Comparison of ENCODE assay signal across 16 cellular contexts in genomic region chr5:66344544-66344943, GRCh38.
A peak's percentile ranks its signal among the peaks of the same experiment; 100 is the strongest.
DNase-seq lines count a peak whose midpoint lies in the region; ATAC-seq and TF ChIP-seq lines count a peak whose summit lies in the region.
"Had no signal": no experiment of that assay in that cellular context is flagged by ENCODE, and none has a peak within 500 bp of the region (broad histone marks: within the 10 kb centered on the region; RNA-seq: fewer than 3 reads in every experiment).

No MANE protein-coding gene starts in this region.

- no peaks in the 10 kb centered on the region for H3K36me3 ChIP-seq in SK-N-SH (replicated peaks in 1 of 2; ENCODE audit: control insufficient read depth in 1 of 2, insufficient read depth in 2 of 2, low read length in 1 of 2)
- H3K36me3 ChIP-seq in GM23338 (ENCODE audit: insufficient read depth): no peaks in the 10 kb centered on the region

- H3K79me2 ChIP-seq in SK-N-SH (ENCODE audit: insufficient read depth): no peaks in the 10 kb centered on the region
- no peaks in the 10 kb centered on the region for H3K79me2 ChIP-seq in GM23338 (replicated peaks; ENCODE audit: insufficient read depth)

- no peak overlapping the region for H3K27ac ChIP-seq in SK-N-SH (ENCODE audit: low read depth in 2 of 2, low read length in 1 of 2)
- H3K27ac ChIP-seq in GM23338 (ENCODE audit: low read depth): no peak overlapping the region
- H3K27ac ChIP-seq: 22Rv1, A549, C4-2B, HL-60 had no signal

- CTCF ChIA-PET in SK-N-SH (lab: Yijun Ruan, JAX): interaction anchor here (1.1 to 2.5 kb wide), 4 partner anchors 35 to 109 kb away, joined by 3 to 11 read pairs (median 4); no protein-coding TSS in a partner anchor

- peaks cover 0 to 23% of the 10 kb centered on the region in 2 experiments; a peak in 2 of 4 replicates for H3K4me1 ChIP-seq in SK-N-SH (ENCODE audit: control insufficient read depth in 1 of 2, insufficient read depth in 2 of 2, low read depth in 1 of 2, low read length in 1 of 2)
- no peaks in the 10 kb centered on the region for H3K4me1 ChIP-seq in GM23338 (ENCODE audit: insufficient read depth)
- H3K4me1 ChIP-seq: A549, Caco-2 had no signal

- TF ChIP-seq EP300 in SK-N-SH (IDR thresholded peaks at IDR 0.05; ENCODE audit: borderline replicate concordance in 1 of 2, low read depth in 1 of 2, low read length in 1 of 2): peak in 1 of 2 experiments; percentile 62; a peak in 1 of 4 replicates

- TF ChIP-seq CTCF in SK-N-SH (IDR thresholded peaks at IDR 0.05) (no peak), GM23338 (conservative IDR thresholded peaks at IDR 0.05; ENCODE audit: low read depth in 2 of 2) (no peak)

- peak overlapping the region; percentile 45; the same call in 1 of the 2 replicates for H3K27ac Mint-ChIP-seq in GM23338
- H3K27ac Mint-ChIP-seq: CD4-positive, alpha-beta T cell had no signal

- no peaks in the 10 kb centered on the region for H3F3A ChIP-seq in SK-N-SH (replicated peaks; ENCODE audit: insufficient read depth)
- H3F3A ChIP-seq in GM23338 (replicated peaks; ENCODE audit: low read depth): no peaks in the 10 kb centered on the region

- no peaks in the 10 kb centered on the region for H3K36me3 Mint-ChIP-seq in GM23338 (ENCODE audit: low read depth)

- no peaks in the 10 kb centered on the region for H3K9me3 Mint-ChIP-seq in GM23338
- H3K9me3 Mint-ChIP-seq: CD4-positive, alpha-beta T cell had no signal

- peaks cover 4% of the 10 kb centered on the region; the same call in 1 of the 2 replicates for H3K27me3 ChIP-seq in SK-N-SH (ENCODE audit: insufficient read depth)
- H3K27me3 ChIP-seq in GM23338 (ENCODE audit: insufficient read depth): no peaks in the 10 kb centered on the region

- no peaks in the 10 kb centered on the region for H4K20me1 ChIP-seq in SK-N-SH (ENCODE audit: insufficient read depth)
- H4K20me1 ChIP-seq in GM23338 (replicated peaks; ENCODE audit: insufficient read depth): no peaks in the 10 kb centered on the region

- TF ChIP-seq RAD21 in SK-N-SH (IDR thresholded peaks at IDR 0.05; ENCODE audit: low read length): 0 out of 2 replicates have a peak, but pooled peaks have one; percentile 5

- no peak overlapping the region for H3K4me3 Mint-ChIP-seq in GM23338
- H3K4me3 Mint-ChIP-seq: CD4-positive, alpha-beta T cell had no signal

- H3K4me2 ChIP-seq in SK-N-SH: no peak overlapping the region
- H3K4me2 ChIP-seq in GM23338: no peak overlapping the region
- H3K4me2 ChIP-seq: A549 had no signal

- ATAC-seq in SK-N-SH treated with all-trans-retinoic acid at 6 μM for 48 hours (no peak), GM23338 (no peak), HG02678 (IDR thresholded peaks at IDR 0.05; ENCODE audit: unreplicated experiment) (no peak)
- ATAC-seq: A549 had no signal

- POLR2A ChIA-PET in SK-N-SH (lab: Yijun Ruan, JAX): no interaction called here

- peaks cover 8% of the 10 kb centered on the region for H3K4me1 Mint-ChIP-seq in GM23338

- no peak overlapping the region for H3K9ac ChIP-seq in SK-N-SH

- DNase-seq in NCI-H1105 treated with DMSO at 0.1 percent for 48 hours (lab: John Stamatoyannopoulos, UW) (peak; percentile 9), NCI-H1105 (lab: John Stamatoyannopoulos, UW) (no peak), SK-N-SH (peak; percentile 24), GM23338 (ENCODE audit: low spot score) (no peak), SK-N-DZ (ENCODE audit: low spot score) (peak; percentile 13), NCI-H2227 treated with DMSO at 0.1 percent for 48 hours (lab: John Stamatoyannopoulos, UW) (no peak)
- DNase-seq: AML-193; Caco-2; CD4-positive, alpha-beta T cell; HCEC 1CT had no signal

- H3K9me3 ChIP-seq in SK-N-SH: no peaks in the 10 kb centered on the region
- H3K9me3 ChIP-seq: A549, Caco-2 had no signal

- no peak overlapping the region for H2AFZ ChIP-seq in SK-N-SH (ENCODE audit: low read depth)
- no peak overlapping the region for H2AFZ ChIP-seq in GM23338

- H3K9me2 ChIP-seq in SK-N-SH (no peaks in the 10 kb centered on the region), GM23338 (ENCODE audit: insufficient read depth) (peaks cover 17% of the 10 kb centered on the region)

- WGBS in SK-N-SH (ENCODE audit: low lambda C conversion rate): 6% methylated on average over 1 of the region's 1 CpG

- peaks cover 4% of the 10 kb centered on the region for H3K27me3 Mint-ChIP-seq in GM23338 (ENCODE audit: insufficient read depth, low read depth, poor library complexity)

- H3K4me3 ChIP-seq in SK-N-SH (ENCODE audit: low read depth in 2 of 2, low read length in 1 of 2) (no peak overlapping the region), GM23338 (no peak overlapping the region)
- H3K4me3 ChIP-seq: A549 had no signal

TF ChIP-seq in SK-N-SH, 30 proteins besides CTCF, POLR2A, EP300 and RAD21:
- TF ChIP-seq TEAD4 (IDR thresholded peaks at IDR 0.05; ENCODE audit: borderline replicate concordance, insufficient read depth) (no peak), RCOR1 (IDR thresholded peaks at IDR 0.05; ENCODE audit: low read length) (peak; percentile 49; the same call in 1 of the 2 replicates), GATA2 (CRISPR knock-in tag; IDR thresholded peaks at IDR 0.05) (peak; percentile 64)

TF ChIP-seq in SK-N-SH treated with all-trans-retinoic acid at 6 μM for 48 hours, 23 proteins besides CTCF, POLR2A, EP300 and RAD21 (continues in another document):
- TF ChIP-seq ZNF565 (CRISPR knock-in tag; conservative IDR thresholded peaks at IDR 0.05; ENCODE audit: low read depth) (no peak), TSHZ2 (CRISPR knock-in tag; IDR thresholded peaks at IDR 0.05) (no peak)

TF ChIP-seq in GM23338, 12 proteins besides CTCF, POLR2A, EP300 and RAD21 (continues in another document):
- TF ChIP-seq, protein P1, sequence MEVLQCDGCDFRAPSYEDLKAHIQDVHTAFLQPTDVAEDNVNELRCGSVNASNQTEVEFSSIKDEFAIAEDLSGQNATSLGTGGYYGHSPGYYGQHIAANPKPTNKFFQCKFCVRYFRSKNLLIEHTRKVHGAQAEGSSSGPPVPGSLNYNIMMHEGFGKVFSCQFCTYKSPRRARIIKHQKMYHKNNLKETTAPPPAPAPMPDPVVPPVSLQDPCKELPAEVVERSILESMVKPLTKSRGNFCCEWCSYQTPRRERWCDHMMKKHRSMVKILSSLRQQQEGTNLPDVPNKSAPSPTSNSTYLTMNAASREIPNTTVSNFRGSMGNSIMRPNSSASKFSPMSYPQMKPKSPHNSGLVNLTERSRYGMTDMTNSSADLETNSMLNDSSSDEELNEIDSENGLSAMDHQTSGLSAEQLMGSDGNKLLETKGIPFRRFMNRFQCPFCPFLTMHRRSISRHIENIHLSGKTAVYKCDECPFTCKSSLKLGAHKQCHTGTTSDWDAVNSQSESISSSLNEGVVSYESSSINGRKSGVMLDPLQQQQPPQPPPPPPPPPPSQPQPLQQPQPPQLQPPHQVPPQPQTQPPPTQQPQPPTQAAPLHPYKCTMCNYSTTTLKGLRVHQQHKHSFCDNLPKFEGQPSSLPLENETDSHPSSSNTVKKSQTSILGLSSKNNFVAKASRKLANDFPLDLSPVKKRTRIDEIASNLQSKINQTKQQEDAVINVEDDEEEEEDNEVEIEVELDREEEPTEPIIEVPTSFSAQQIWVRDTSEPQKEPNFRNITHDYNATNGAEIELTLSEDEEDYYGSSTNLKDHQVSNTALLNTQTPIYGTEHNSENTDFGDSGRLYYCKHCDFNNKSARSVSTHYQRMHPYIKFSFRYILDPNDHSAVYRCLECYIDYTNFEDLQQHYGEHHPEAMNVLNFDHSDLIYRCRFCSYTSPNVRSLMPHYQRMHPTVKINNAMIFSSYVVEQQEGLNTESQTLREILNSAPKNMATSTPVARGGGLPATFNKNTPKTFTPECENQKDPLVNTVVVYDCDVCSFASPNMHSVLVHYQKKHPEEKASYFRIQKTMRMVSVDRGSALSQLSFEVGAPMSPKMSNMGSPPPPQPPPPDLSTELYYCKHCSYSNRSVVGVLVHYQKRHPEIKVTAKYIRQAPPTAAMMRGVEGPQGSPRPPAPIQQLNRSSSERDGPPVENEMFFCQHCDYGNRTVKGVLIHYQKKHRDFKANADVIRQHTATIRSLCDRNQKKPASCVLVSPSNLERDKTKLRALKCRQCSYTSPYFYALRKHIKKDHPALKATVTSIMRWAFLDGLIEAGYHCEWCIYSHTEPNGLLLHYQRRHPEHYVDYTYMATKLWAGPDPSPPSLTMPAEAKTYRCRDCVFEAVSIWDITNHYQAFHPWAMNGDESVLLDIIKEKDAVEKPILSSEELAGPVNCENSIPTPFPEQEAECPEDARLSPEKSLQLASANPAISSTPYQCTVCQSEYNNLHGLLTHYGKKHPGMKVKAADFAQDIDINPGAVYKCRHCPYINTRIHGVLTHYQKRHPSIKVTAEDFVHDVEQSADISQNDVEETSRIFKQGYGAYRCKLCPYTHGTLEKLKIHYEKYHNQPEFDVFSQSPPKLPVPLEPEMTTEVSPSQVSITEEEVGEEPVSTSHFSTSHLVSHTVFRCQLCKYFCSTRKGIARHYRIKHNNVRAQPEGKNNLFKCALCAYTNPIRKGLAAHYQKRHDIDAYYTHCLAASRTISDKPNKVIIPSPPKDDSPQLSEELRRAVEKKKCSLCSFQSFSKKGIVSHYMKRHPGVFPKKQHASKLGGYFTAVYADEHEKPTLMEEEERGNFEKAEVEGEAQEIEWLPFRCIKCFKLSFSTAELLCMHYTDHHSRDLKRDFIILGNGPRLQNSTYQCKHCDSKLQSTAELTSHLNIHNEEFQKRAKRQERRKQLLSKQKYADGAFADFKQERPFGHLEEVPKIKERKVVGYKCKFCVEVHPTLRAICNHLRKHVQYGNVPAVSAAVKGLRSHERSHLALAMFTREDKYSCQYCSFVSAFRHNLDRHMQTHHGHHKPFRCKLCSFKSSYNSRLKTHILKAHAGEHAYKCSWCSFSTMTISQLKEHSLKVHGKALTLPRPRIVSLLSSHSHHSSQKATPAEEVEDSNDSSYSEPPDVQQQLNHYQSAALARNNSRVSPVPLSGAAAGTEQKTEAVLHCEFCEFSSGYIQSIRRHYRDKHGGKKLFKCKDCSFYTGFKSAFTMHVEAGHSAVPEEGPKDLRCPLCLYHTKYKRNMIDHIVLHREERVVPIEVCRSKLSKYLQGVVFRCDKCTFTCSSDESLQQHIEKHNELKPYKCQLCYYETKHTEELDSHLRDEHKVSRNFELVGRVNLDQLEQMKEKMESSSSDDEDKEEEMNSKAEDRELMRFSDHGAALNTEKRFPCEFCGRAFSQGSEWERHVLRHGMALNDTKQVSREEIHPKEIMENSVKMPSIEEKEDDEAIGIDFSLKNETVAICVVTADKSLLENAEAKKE (CRISPR knock-in tag; IDR thresholded peaks at IDR 0.05): no peak
- TF ChIP-seq STAT1 (IDR thresholded peaks at IDR 0.05; ENCODE audit: unreplicated experiment) (no peak), EZH2phosphoT487 (IDR thresholded peaks at IDR 0.05; ENCODE audit: unreplicated experiment) (no peak), NANOG (IDR thresholded peaks at IDR 0.05; ENCODE audit: borderline replicate concordance) (no peak), ZNF114 (CRISPR knock-in tag; IDR thresholded peaks at IDR 0.05) (no peak), JUNB (IDR thresholded peaks at IDR 0.05; ENCODE audit: unreplicated experiment) (no peak), ZNF331 (CRISPR knock-in tag; IDR thresholded peaks at IDR 0.05; ENCODE audit: low read depth) (no peak), POLR2AphosphoS5 (IDR thresholded peaks at IDR 0.05; ENCODE audit: low read depth) (no peak)

Comparison
In these comparisons a context has a peak if more than half of its experiments do, and no peak if none do; other contexts are left out.
1. DNase-seq: peak in NCI-H1105 treated with DMSO at 0.1 percent for 48 hours (single experiment), SK-N-SH (single experiment) and SK-N-DZ (single experiment); none in NCI-H1105 (single experiment), GM23338 (single experiment) and NCI-H2227 treated with DMSO at 0.1 percent for 48 hours (single experiment).